1 cellular context compared by ENCODE assay signal in genomic region chr6:147203311-147204059, GRCh38.
A peak's percentile ranks its signal among the peaks of the same experiment; 100 is the strongest.
TF ChIP-seq lines count a peak whose summit lies in the region.

No MANE protein-coding gene starts in this region.

TF ChIP-seq in HepG2, 621 proteins besides CTCF, POLR2A, EP300 and RAD21 (continued from another document and continues in another):
- TF ChIP-seq TEF (CRISPR knock-in tag; IDR thresholded peaks at IDR 0.05) = no peak
- no peak for TF ChIP-seq ARID3A (IDR thresholded peaks at IDR 0.05; ENCODE audit: low read depth, low read length)
- no peak for TF ChIP-seq ZNF567 (CRISPR knock-in tag; IDR thresholded peaks at IDR 0.05; ENCODE audit: borderline replicate concordance)
- TF ChIP-seq GATA4 (IDR thresholded peaks at IDR 0.05; ENCODE audit: borderline replicate concordance, low read depth) = 0 out of 2 replicates have a peak, but pooled peaks have one; percentile 50
- TF ChIP-seq AKNA (CRISPR knock-in tag; IDR thresholded peaks at IDR 0.05; ENCODE audit: borderline replicate concordance) = no peak
- no peak for TF ChIP-seq FOXP1 (IDR thresholded peaks at IDR 0.05)
- TF ChIP-seq FOXP1 (CRISPR knock-in tag; IDR thresholded peaks at IDR 0.05) = peak; percentile 12; the same call in 1 of the 2 replicates
- peak; percentile 51; the same call in 1 of the 2 replicates for TF ChIP-seq ZNF142 (CRISPR knock-in tag; IDR thresholded peaks at IDR 0.05)
- TF ChIP-seq ZNF678 (CRISPR knock-in tag; IDR thresholded peaks at IDR 0.05) = peak; percentile 10; the same call in 1 of the 2 replicates
- no peak for TF ChIP-seq FOXO4 (CRISPR knock-in tag; conservative IDR thresholded peaks at IDR 0.05)
- no peak for TF ChIP-seq CBX5 (CRISPR knock-in tag; IDR thresholded peaks at IDR 0.05; ENCODE audit: borderline replicate concordance)
- TF ChIP-seq ZNF503 (CRISPR knock-in tag; IDR thresholded peaks at IDR 0.05) = peak; percentile 29; the same call in 1 of the 2 replicates
- TF ChIP-seq ZNF644 (CRISPR knock-in tag; IDR thresholded peaks at IDR 0.05; ENCODE audit: low read depth) = no peak
- TF ChIP-seq ZBTB14 (CRISPR knock-in tag; IDR thresholded peaks at IDR 0.05) = no peak; the same call in 1 of the 2 replicates
- TF ChIP-seq ZNF362 (CRISPR knock-in tag; IDR thresholded peaks at IDR 0.05; ENCODE audit: borderline replicate concordance) = no peak
- no peak for TF ChIP-seq NFIC (IDR thresholded peaks at IDR 0.05; ENCODE audit: low read length)
- TF ChIP-seq ATF7-NPFF (CRISPR knock-in tag; IDR thresholded peaks at IDR 0.05; ENCODE audit: low read depth) = peak; percentile 75; the same call in 1 of the 2 replicates
- peak; percentile 73; the same call in 1 of the 2 replicates for TF ChIP-seq BORCS8-MEF2B (CRISPR knock-in tag; IDR thresholded peaks at IDR 0.05)
- 0 out of 2 replicates have a peak, but pooled peaks have one; percentile 57 for TF ChIP-seq RARG (CRISPR knock-in tag; IDR thresholded peaks at IDR 0.05; ENCODE audit: low read depth)
- TF ChIP-seq ASH2L (IDR thresholded peaks at IDR 0.05; ENCODE audit: insufficient read length, low read depth, low read length) = peak; percentile 75
- 0 out of 2 replicates have a peak, but pooled peaks have one; percentile 56 for TF ChIP-seq E2F1 (CRISPR knock-in tag; IDR thresholded peaks at IDR 0.05)
- TF ChIP-seq ZNF572 (CRISPR knock-in tag; IDR thresholded peaks at IDR 0.05) = 0 out of 2 replicates have a peak, but pooled peaks have one; percentile 12
- TF ChIP-seq CSRNP1 (CRISPR knock-in tag; IDR thresholded peaks at IDR 0.05) = 0 out of 2 replicates have a peak, but pooled peaks have one; percentile 66
